10 cellular contexts compared by ENCODE assay signal in genomic region chr1:149606056-149606714, GRCh38. TPM values are rescaled to one million over a fixed set of nuclear protein-coding genes. Genes with fewer than 3 reads are reported as not detected.
A peak's percentile ranks its signal among the peaks of the same experiment; 100 is the strongest.
DNase-seq lines count a peak whose midpoint lies in the region; ATAC-seq and TF ChIP-seq lines count a peak whose summit lies in the region.
"Not testable (repeated sequence)": the region's sequence is repeated elsewhere in the genome, so short reads cannot be mapped to it uniquely, and the experiment has no call there.
"Had no signal": no experiment of that assay in that cellular context is flagged by ENCODE, and none has a peak within 500 bp of the region (broad histone marks: within the 10 kb centered on the region; RNA-seq: fewer than 3 reads in every experiment).

No MANE protein-coding gene starts in this region.

- H3K79me1 ChIP-seq in trophoblast cell (ENCODE audit: low read length): not testable (repeated sequence)

- not testable (repeated sequence) for H3K23ac ChIP-seq in trophoblast cell (ENCODE audit: low read length)

- H4K91ac ChIP-seq in trophoblast cell (ENCODE audit: low read depth, low read length): not testable (repeated sequence)

- DNase-seq in DND-41 (peak; percentile 6), activated B cell treated with CpG ODN at 0.5 μM for 24 hours (peak; percentile 15), immature natural killer cell (peak; percentile 32 to 43 (median 37))
- peak; percentile 53 for DNase-seq in activated naive CD4-positive, alpha-beta T cell treated with anti-CD3 and anti-CD28 coated beads, Interleukin-2, amount 10 ng/mL, durations not matched to agents 7 days and 5 days
- not testable (repeated sequence) for DNase-seq in effector memory CD4-positive, alpha-beta T cell; trophoblast cell; thoracic aorta (ENCODE audit: low spot score)

- H3K4me2 ChIP-seq in DND-41 (ENCODE audit: insufficient read depth, low read length): peak overlapping the region; percentile 53
- peak overlapping the region; percentile 89 for H3K4me2 ChIP-seq in KMS-11
- H3K4me2 ChIP-seq in trophoblast cell (ENCODE audit: low read length): peak overlapping the region; percentile 43

- not testable (repeated sequence) for H3K14ac ChIP-seq in trophoblast cell (ENCODE audit: low read length)

- H3K36me3 Mint-ChIP-seq in activated B cell treated with CpG ODN at 0.5 μM for 24 hours (ENCODE audit: low read depth); activated naive CD4-positive, alpha-beta T cell treated with anti-CD3 and anti-CD28 coated beads, Interleukin-2, amount 10 ng/mL, durations not matched to agents 7 days and 5 days; immature natural killer cell: not testable (repeated sequence)

- ATAC-seq in DND-41 (ENCODE audit: insufficient read depth, low read depth); activated B cell treated with CpG ODN at 0.5 μM for 24 hours (ENCODE audit: low read depth); thoracic aorta (ENCODE audit: insufficient number of reproducible peaks, low FRiP score, low read depth): not testable (repeated sequence)

- POLR2A ChIA-PET in activated B cell treated with CpG ODN at 0.5 μM for 24 hours (lab: Charles Lee): not testable (repeated sequence)

- H3K27ac Mint-ChIP-seq in activated B cell treated with CpG ODN at 0.5 μM for 24 hours (peak overlapping the region; percentile 90), immature natural killer cell (peak overlapping the region; percentile 89 to 98 (median 96))
- peak overlapping the region; percentile 97 for H3K27ac Mint-ChIP-seq in activated naive CD4-positive, alpha-beta T cell treated with anti-CD3 and anti-CD28 coated beads, Interleukin-2, amount 10 ng/mL, durations not matched to agents 7 days and 5 days

- H3K9me3 Mint-ChIP-seq in activated B cell treated with CpG ODN at 0.5 μM for 24 hours; activated naive CD4-positive, alpha-beta T cell treated with anti-CD3 and anti-CD28 coated beads, Interleukin-2, amount 10 ng/mL, durations not matched to agents 7 days and 5 days; immature natural killer cell: not testable (repeated sequence)

- peaks cover 10% of the 10 kb centered on the region for H3K4me1 ChIP-seq in DND-41 (ENCODE audit: insufficient read depth, low read length)
- H3K4me1 ChIP-seq in KMS-11 (ENCODE audit: low read depth, poor library complexity, severe bottlenecking): peaks cover 18% of the 10 kb centered on the region
- not testable (repeated sequence) for H3K4me1 ChIP-seq in effector memory CD4-positive, alpha-beta T cell (ENCODE audit: control insufficient read depth, insufficient read depth, low read length, poor library complexity, severe bottlenecking); trophoblast cell (ENCODE audit: control insufficient read depth in 1 of 2, insufficient read depth in 2 of 2, low read length in 2 of 2); thoracic aorta (ENCODE audit: control insufficient read depth in 1 of 2, low read depth in 2 of 2)

- not testable (repeated sequence) for H2BK120ac ChIP-seq in trophoblast cell (ENCODE audit: insufficient read depth, low read length, poor library complexity)

- H2AFZ ChIP-seq in DND-41 (ENCODE audit: low read depth, low read length); trophoblast cell (ENCODE audit: insufficient read depth, low read length, poor library complexity): not testable (repeated sequence)
- H2AFZ ChIP-seq in KMS-11 (ENCODE audit: low read depth): peak overlapping the region; percentile 20; the same call in 1 of the 2 replicates

- not testable (repeated sequence) for H3K36me3 ChIP-seq in DND-41 (ENCODE audit: insufficient read depth, low read length); KMS-11 (ENCODE audit: insufficient read depth); effector memory CD4-positive, alpha-beta T cell (ENCODE audit: control insufficient read depth, insufficient read depth, low read length); trophoblast cell (ENCODE audit: control insufficient read depth in 1 of 2, insufficient read depth in 2 of 2, low read length in 2 of 2); thoracic aorta

- not testable (repeated sequence) for H4K12ac ChIP-seq in trophoblast cell (ENCODE audit: low read depth, low read length)

- not testable (repeated sequence) for H3K4ac ChIP-seq in trophoblast cell (ENCODE audit: low read depth, low read length)

- not testable (repeated sequence) for H3K27me3 Mint-ChIP-seq in activated B cell treated with CpG ODN at 0.5 μM for 24 hours; activated naive CD4-positive, alpha-beta T cell treated with anti-CD3 and anti-CD28 coated beads, Interleukin-2, amount 10 ng/mL, durations not matched to agents 7 days and 5 days; immature natural killer cell (ENCODE audit: low read depth in 3 of 3)

- not testable (repeated sequence) for H2AK5ac ChIP-seq in trophoblast cell (ENCODE audit: low read length)

- not testable (repeated sequence) for H3K18ac ChIP-seq in trophoblast cell (ENCODE audit: low read length)

- H3K27me3 ChIP-seq in DND-41 (ENCODE audit: insufficient read depth, low read length, poor library complexity); KMS-11 (ENCODE audit: insufficient read depth, low read depth); effector memory CD4-positive, alpha-beta T cell (replicated peaks; ENCODE audit: control insufficient read depth, insufficient read depth, low read length, poor library complexity, severe bottlenecking); trophoblast cell (ENCODE audit: insufficient read depth, low read length); thoracic aorta (replicated peaks; ENCODE audit: insufficient read depth): not testable (repeated sequence)

- not testable (repeated sequence) for H3K4me1 Mint-ChIP-seq in activated B cell treated with CpG ODN at 0.5 μM for 24 hours; activated naive CD4-positive, alpha-beta T cell treated with anti-CD3 and anti-CD28 coated beads, Interleukin-2, amount 10 ng/mL, durations not matched to agents 7 days and 5 days; immature natural killer cell

- not testable (repeated sequence) for H4K8ac ChIP-seq in trophoblast cell (ENCODE audit: low read depth, low read length)

- H4K20me1 ChIP-seq in DND-41 (ENCODE audit: insufficient read depth, low read length); KMS-11 (ENCODE audit: insufficient read depth): not testable (repeated sequence)

- WGBS in trophoblast cell (ENCODE audit: extremely low coverage, insufficient coverage, insufficient read length): no CpG with 5 or more reads among the region's 14 CpGs

- H3K4me3 Mint-ChIP-seq in activated B cell treated with CpG ODN at 0.5 μM for 24 hours: peak overlapping the region; percentile 83
- peak overlapping the region; percentile 87 for H3K4me3 Mint-ChIP-seq in activated naive CD4-positive, alpha-beta T cell treated with anti-CD3 and anti-CD28 coated beads, Interleukin-2, amount 10 ng/mL, durations not matched to agents 7 days and 5 days
- peak overlapping the region; percentile 87 to 94 (median 90) for H3K4me3 Mint-ChIP-seq in immature natural killer cell

- intact Hi-C loops in activated B cell treated with CpG ODN at 0.5 μM for 24 hours (cut with micrococcal nuclease): not testable (repeated sequence)

- CTCF ChIA-PET in activated B cell treated with CpG ODN at 0.5 μM for 24 hours (lab: Charles Lee); activated naive CD4-positive, alpha-beta T cell treated with anti-CD3 and anti-CD28 coated beads, Interleukin-2, amount 10 ng/mL, durations not matched to agents 7 days and 5 days (lab: Charles Lee): not testable (repeated sequence)

- H3K4me3 ChIP-seq in DND-41 (ENCODE audit: low read depth in 1 of 2, low read length in 2 of 2): peak overlapping the region in 1 of 2 experiments; percentile 49; a peak in 2 of 4 replicates
- not testable (repeated sequence) for H3K4me3 ChIP-seq in KMS-11 (IDR thresholded peaks at IDR 0.05; ENCODE audit: insufficient read depth, low read depth, low read length); trophoblast cell (ENCODE audit: low read depth, low read length)
- H3K4me3 ChIP-seq in effector memory CD4-positive, alpha-beta T cell (ENCODE audit: insufficient read depth, low read depth, low read length, poor library complexity, severe bottlenecking): peak overlapping the region; percentile 49
- peak overlapping the region; percentile 56 for H3K4me3 ChIP-seq in thoracic aorta

- H3K27ac ChIP-seq in DND-41 (ENCODE audit: low read length); KMS-11; trophoblast cell (ENCODE audit: low read depth, low read length); thoracic aorta: not testable (repeated sequence)
- H3K27ac ChIP-seq in effector memory CD4-positive, alpha-beta T cell (ENCODE audit: insufficient read depth, low read length, poor library complexity, severe bottlenecking): peak overlapping the region; percentile 78

- TF ChIP-seq CTCF in DND-41 (IDR thresholded peaks at IDR 0.05; ENCODE audit: borderline replicate concordance, extremely low read depth, low read length, poor library complexity, severe bottlenecking); KMS-11 (conservative IDR thresholded peaks at IDR 0.05; ENCODE audit: low read depth, low read length); activated B cell treated with CpG ODN at 0.5 μM for 24 hours (IDR thresholded peaks at IDR 0.05); thoracic aorta (IDR thresholded peaks at IDR 0.05): not testable (repeated sequence)

- H3K9ac ChIP-seq in DND-41 (ENCODE audit: low read depth, low read length); trophoblast cell (ENCODE audit: low read length): not testable (repeated sequence)
- peak overlapping the region; percentile 37; the same call in 1 of the 2 replicates for H3K9ac ChIP-seq in KMS-11

- not testable (repeated sequence) for H3K9me3 ChIP-seq in DND-41 (ENCODE audit: insufficient read depth, low read length, severe bottlenecking); effector memory CD4-positive, alpha-beta T cell (ENCODE audit: control insufficient read depth, low read length); trophoblast cell (ENCODE audit: insufficient read depth, low read depth, low read length); thoracic aorta

- not testable (repeated sequence) for H3K79me2 ChIP-seq in DND-41 (ENCODE audit: insufficient read depth, low read length); KMS-11 (ENCODE audit: insufficient read depth, low read depth); trophoblast cell (ENCODE audit: control insufficient read depth, insufficient read depth, low read length, poor library complexity)

- not testable (repeated sequence) for H2BK5ac ChIP-seq in trophoblast cell (ENCODE audit: low read depth, low read length, poor library complexity)

- not testable (repeated sequence) for H2BK12ac ChIP-seq in trophoblast cell (ENCODE audit: low read length)

RNA-seq across cellular contexts. Expression of gene PPIAL4C, which starts 22.5 kb away (rescaled TPM):
- total RNA-seq in activated B cell treated with CpG ODN at 0.5 μM for 24 hours (0.42 TPM in 1 of 2 replicates, not detected in the other), thoracic aorta (not detected)
- polyA plus RNA-seq in immature natural killer cell: not detected
- not detected in 2 replicates for polyA plus RNA-seq in trophoblast cell (2013)
- total RNA-seq: left cardiac atrium, thyroid gland had no signal
